In genomic region chr5:62561896-62562295, GRCh38 we compare ENCODE assay signal across 9 cellular contexts.
"Had no signal": no experiment of that assay in that cellular context is flagged by ENCODE, and none has a peak within 500 bp of the region (broad histone marks: within the 10 kb centered on the region; RNA-seq: fewer than 3 reads in every experiment).

No MANE protein-coding gene starts in this region.

- H3K9me3 ChIP-seq: HAP-1 had no signal

- H2AFZ ChIP-seq: GM23248 had no signal

- ATAC-seq: HCT116 had no signal

- H3K4me3 ChIP-seq: GM23248, HAP-1 had no signal

- H3K27ac ChIP-seq: GM23248, KMS-11 had no signal

- H3K4me2 ChIP-seq: KMS-11 had no signal

- FAIRE-seq: HTR-8/SVneo had no signal

- H3K9ac ChIP-seq: GM23248, KMS-11 had no signal

- DNase-seq: GM23248, H7, HFFc6, Karpas-422, KBM-7 had no signal
